19 cellular contexts compared by ENCODE assay signal in the genomic region with DNA sequence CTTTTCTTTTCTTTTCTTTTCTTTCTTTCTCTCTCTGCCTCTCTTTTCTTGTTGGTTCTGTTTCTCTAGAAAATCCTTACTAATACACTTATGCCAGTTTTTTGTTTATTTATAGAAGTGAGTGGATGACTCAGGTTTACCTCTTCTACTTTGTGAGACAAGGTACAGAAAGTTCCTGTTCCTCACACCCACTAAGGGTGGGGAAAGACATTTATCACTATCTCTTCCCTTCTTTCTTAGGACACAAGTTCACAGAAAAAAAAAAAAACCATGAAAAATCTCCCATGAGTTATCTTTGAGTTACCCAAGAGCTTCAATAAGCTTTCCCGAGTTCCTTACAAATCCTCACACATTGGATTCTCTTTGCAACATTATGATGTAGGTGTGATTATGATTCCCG.
DNase-seq lines count a peak whose midpoint lies in the region; ATAC-seq and TF ChIP-seq lines count a peak whose summit lies in the region.
"Had no signal": no experiment of that assay in that cellular context is flagged by ENCODE, and none has a peak within 500 bp of the region (broad histone marks: within the 10 kb centered on the region; RNA-seq: fewer than 3 reads in every experiment).

No MANE protein-coding gene starts in this region.

- no peaks in the 10 kb centered on the region for H3K27me3 ChIP-seq in esophagus muscularis mucosa
- H3K27me3 ChIP-seq in transverse colon: no peaks in the 10 kb centered on the region
- H3K27me3 ChIP-seq in HAP-1 (ENCODE audit: low read depth): no peaks in the 10 kb centered on the region
- H3K27me3 ChIP-seq: neural progenitor cell had no signal

- peak; percentile 95 for TF ChIP-seq EP300 in esophagus muscularis mucosa (IDR thresholded peaks at IDR 0.05)
- TF ChIP-seq EP300 in transverse colon (IDR thresholded peaks at IDR 0.05; ENCODE audit: low read depth): no peak

- H3K36me3 ChIP-seq in esophagus muscularis mucosa (no peaks in the 10 kb centered on the region), transverse colon (no peaks in the 10 kb centered on the region), HAP-1 (replicated peaks) (no peaks in the 10 kb centered on the region)
- H3K36me3 ChIP-seq: neural progenitor cell had no signal

- in situ Hi-C loops in transverse colon (cut with MboI; ENCODE audit: low pct_ligation_motif_present in 1 of 4, low pct_unique_long_range_greater_than_20kb in 1 of 4, low sequenced_read_pairs in 3 of 4) (no loop called here), HAP-1 (cut with MboI; ENCODE audit: low sequenced_read_pairs) (no loop called here)

- H3K4me1 Mint-ChIP-seq in T-helper 17 cell: peaks cover 5% of the 10 kb centered on the region
- H3K4me1 Mint-ChIP-seq: activated naive CD4-positive, alpha-beta T cell treated with anti-CD3 and anti-CD28 coated beads, Interleukin-2, amount 50 U/mL, for 24 hours; CD14-positive monocyte; neural progenitor cell had no signal

- peak; percentile 83 for ATAC-seq in omental fat pad (ENCODE audit: low FRiP score)
- ATAC-seq in GM19452 (IDR thresholded peaks at IDR 0.05; ENCODE audit: unreplicated experiment): no peak
- ATAC-seq in T-helper 17 cell: no peak
- ATAC-seq: HCT116, WTC11 had no signal

- H3K27ac ChIP-seq in RWPE1 (peak overlapping the region; percentile 48; the same call in 1 of the 2 replicates), esophagus muscularis mucosa (replicated peaks in 1 of 4) (peak overlapping the region; percentile 85 to 94 (median 88)), transverse colon (peak overlapping the region in 3 of 4 donors; percentile 45 to 48 (median 47))
- H3K27ac ChIP-seq: neural progenitor cell had no signal

- 87% methylated on average over 2 of the region's 2 CpGs for WGBS in esophagus muscularis mucosa
- 88 to 90% methylated on average over 2 of the region's 2 CpGs for WGBS in transverse colon (ENCODE audit: low coverage in 1 of 2), 2 donors

- no peaks in the 10 kb centered on the region for H3K36me3 Mint-ChIP-seq in T-helper 17 cell (ENCODE audit: low read depth)
- H3K36me3 Mint-ChIP-seq: activated naive CD4-positive, alpha-beta T cell treated with anti-CD3 and anti-CD28 coated beads, Interleukin-2, amount 50 U/mL, for 24 hours; CD14-positive monocyte; WTC11 had no signal

- no peak overlapping the region for H3K4me3 Mint-ChIP-seq in T-helper 17 cell
- H3K4me3 Mint-ChIP-seq: activated naive CD4-positive, alpha-beta T cell treated with anti-CD3 and anti-CD28 coated beads, Interleukin-2, amount 50 U/mL, for 24 hours; CD14-positive monocyte; neural progenitor cell; WTC11 had no signal

- POLR2A ChIA-PET in RWPE1 (lab: Yijun Ruan, JAX; ENCODE audit: low non-redundant PET): no interaction called here

- H3K4me3 ChIP-seq in esophagus muscularis mucosa (no peak overlapping the region), transverse colon (no peak overlapping the region), HAP-1 (no peak overlapping the region)
- H3K4me3 ChIP-seq: neural progenitor cell had no signal

- peaks cover 0 to 50% (median 43%) of the 10 kb centered on the region in 4 donors for H3K4me1 ChIP-seq in esophagus muscularis mucosa
- peaks cover 0 to 27% (median 3%) of the 10 kb centered on the region in 4 donors for H3K4me1 ChIP-seq in transverse colon
- no peaks in the 10 kb centered on the region for H3K4me1 ChIP-seq in HAP-1
- H3K4me1 ChIP-seq: neural progenitor cell had no signal

- intact Hi-C loops in esophagus muscularis mucosa (cut with DNase I): no loop called here
- intact Hi-C loops in transverse colon (cut with DNase I; ENCODE audit: low total_unique reads): no loop called here

- no peak for TF ChIP-seq CTCF in RWPE1 (conservative IDR thresholded peaks at IDR 0.05; ENCODE audit: low read depth)
- TF ChIP-seq CTCF in esophagus muscularis mucosa (IDR thresholded peaks at IDR 0.05): no peak
- TF ChIP-seq CTCF in omental fat pad (IDR thresholded peaks at IDR 0.05): no peak
- TF ChIP-seq CTCF in transverse colon (IDR thresholded peaks at IDR 0.05): no peak

- H3K27me3 Mint-ChIP-seq in T-helper 17 cell: peaks cover 17% of the 10 kb centered on the region
- H3K27me3 Mint-ChIP-seq: activated naive CD4-positive, alpha-beta T cell treated with anti-CD3 and anti-CD28 coated beads, Interleukin-2, amount 50 U/mL, for 24 hours had no signal

- DNase-seq in RWPE1 (ENCODE audit: low spot score) (peak; percentile 72), esophagus muscularis mucosa (ENCODE audit: extremely low spot score) (no peak), omental fat pad (ENCODE audit: low spot score) (no peak), transverse colon (no peak), HAP-1 (ENCODE audit: low spot score in 2 of 2) (no peak), T-helper 17 cell (no peak)
- DNase-seq: kidney glomerular epithelial cell, NCI-H1417 treated with DMSO at 0.1 percent for 48 hours, NCI-H446, OCI-M1, posterior cingulate gyrus, Right ventricle myocardium superior, T1000 had no signal

- CTCF ChIA-PET in RWPE1 (lab: Yijun Ruan, JAX): interaction anchor here (0.6 kb wide), 2 partner anchors 808 to 997 kb away, joined by 4 read pairs; no protein-coding TSS in a partner anchor

- TF ChIP-seq POLR2A in esophagus muscularis mucosa (IDR thresholded peaks at IDR 0.05; ENCODE audit: low read depth) (no peak), transverse colon (IDR thresholded peaks at IDR 0.05) (no peak)

- no peaks in the 10 kb centered on the region for H3K9me3 ChIP-seq in esophagus muscularis mucosa
- H3K9me3 ChIP-seq in transverse colon: no peaks in the 10 kb centered on the region
- H3K9me3 ChIP-seq in HAP-1: no peaks in the 10 kb centered on the region
- no peaks in the 10 kb centered on the region for H3K9me3 ChIP-seq in T-helper 17 cell (ENCODE audit: control insufficient read depth, low read length, poor library complexity, severe bottlenecking)

- no peak overlapping the region for H3K27ac Mint-ChIP-seq in T-helper 17 cell
- H3K27ac Mint-ChIP-seq: activated naive CD4-positive, alpha-beta T cell treated with anti-CD3 and anti-CD28 coated beads, Interleukin-2, amount 50 U/mL, for 24 hours; CD14-positive monocyte; neural progenitor cell; WTC11 had no signal
